ENCODE assay signal across 9 cellular contexts in genomic region chr10:91597397-91597881, GRCh38. TPM values are rescaled to one million over a fixed set of nuclear protein-coding genes. Genes with fewer than 3 reads are reported as not detected.
DNase-seq lines count a peak whose midpoint lies in the region; ATAC-seq and TF ChIP-seq lines count a peak whose summit lies in the region.
"Had no signal": no experiment of that assay in that cellular context is flagged by ENCODE, and none has a peak within 500 bp of the region (broad histone marks: within the 10 kb centered on the region; RNA-seq: fewer than 3 reads in every experiment).

No MANE protein-coding gene starts in this region.

- peak; percentile 32 for DNase-seq in HuH-7.5 (ENCODE audit: low spot score)
- no peak for DNase-seq in Right ventricle myocardium superior
- DNase-seq in skeletal muscle cell (ENCODE audit: low read depth), result peak; percentile 53
- no peak for DNase-seq in NCI-H2029 (lab: John Stamatoyannopoulos, UW)
- DNase-seq: activated effector memory CD4-positive, alpha-beta T cell treated with Interleukin-2 at 50 U/mL for 16 hours had no signal

- intact Hi-C loops in Right ventricle myocardium superior (cut with DNase I), result no loop called here

- no peak overlapping the region for H3K4me3 ChIP-seq in skeletal muscle cell (ENCODE audit: low read depth, low read length)

- ATAC-seq in SK-N-SH treated with all-trans-retinoic acid at 6 μM for 48 hours (peak; percentile 60), Right ventricle myocardium superior (ENCODE audit: poor library complexity) (peak; percentile 39), HG02938 (IDR thresholded peaks at IDR 0.05; ENCODE audit: unreplicated experiment) (no peak), HG03521 (IDR thresholded peaks at IDR 0.05; ENCODE audit: unreplicated experiment) (no peak), GM21737 (IDR thresholded peaks at IDR 0.05; ENCODE audit: unreplicated experiment) (no peak)

TF ChIP-seq in SK-N-SH treated with all-trans-retinoic acid at 6 μM for 48 hours, 23 proteins besides CTCF, POLR2A, EP300 and RAD21:
- no peak for TF ChIP-seq CSDC2 (CRISPR knock-in tag; IDR thresholded peaks at IDR 0.05)
- TF ChIP-seq CSRNP3 (CRISPR knock-in tag; IDR thresholded peaks at IDR 0.05), result no peak
- no peak for TF ChIP-seq TCF4 (CRISPR knock-in tag; IDR thresholded peaks at IDR 0.05; ENCODE audit: borderline replicate concordance)
- TF ChIP-seq POU6F1 (CRISPR knock-in tag; IDR thresholded peaks at IDR 0.05; ENCODE audit: borderline replicate concordance, low read depth), result no peak
- no peak for TF ChIP-seq ESRRG (CRISPR knock-in tag; IDR thresholded peaks at IDR 0.05)
- TF ChIP-seq ARNTL (CRISPR knock-in tag; IDR thresholded peaks at IDR 0.05; ENCODE audit: borderline replicate concordance, low read depth), result no peak
- TF ChIP-seq, protein P1, sequence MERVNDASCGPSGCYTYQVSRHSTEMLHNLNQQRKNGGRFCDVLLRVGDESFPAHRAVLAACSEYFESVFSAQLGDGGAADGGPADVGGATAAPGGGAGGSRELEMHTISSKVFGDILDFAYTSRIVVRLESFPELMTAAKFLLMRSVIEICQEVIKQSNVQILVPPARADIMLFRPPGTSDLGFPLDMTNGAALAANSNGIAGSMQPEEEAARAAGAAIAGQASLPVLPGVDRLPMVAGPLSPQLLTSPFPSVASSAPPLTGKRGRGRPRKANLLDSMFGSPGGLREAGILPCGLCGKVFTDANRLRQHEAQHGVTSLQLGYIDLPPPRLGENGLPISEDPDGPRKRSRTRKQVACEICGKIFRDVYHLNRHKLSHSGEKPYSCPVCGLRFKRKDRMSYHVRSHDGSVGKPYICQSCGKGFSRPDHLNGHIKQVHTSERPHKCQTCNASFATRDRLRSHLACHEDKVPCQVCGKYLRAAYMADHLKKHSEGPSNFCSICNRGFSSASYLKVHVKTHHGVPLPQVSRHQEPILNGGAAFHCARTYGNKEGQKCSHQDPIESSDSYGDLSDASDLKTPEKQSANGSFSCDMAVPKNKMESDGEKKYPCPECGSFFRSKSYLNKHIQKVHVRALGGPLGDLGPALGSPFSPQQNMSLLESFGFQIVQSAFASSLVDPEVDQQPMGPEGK (CRISPR knock-in tag; IDR thresholded peaks at IDR 0.05; ENCODE audit: borderline replicate concordance), result no peak
- TF ChIP-seq ZFP3 (CRISPR knock-in tag; IDR thresholded peaks at IDR 0.05), result no peak
- no peak for TF ChIP-seq OSR1 (CRISPR knock-in tag; IDR thresholded peaks at IDR 0.05)
- TF ChIP-seq TSHZ2 (CRISPR knock-in tag; IDR thresholded peaks at IDR 0.05), result no peak
- TF ChIP-seq TOX (CRISPR knock-in tag; IDR thresholded peaks at IDR 0.05; ENCODE audit: borderline replicate concordance), result no peak
- TF ChIP-seq, protein P2, sequence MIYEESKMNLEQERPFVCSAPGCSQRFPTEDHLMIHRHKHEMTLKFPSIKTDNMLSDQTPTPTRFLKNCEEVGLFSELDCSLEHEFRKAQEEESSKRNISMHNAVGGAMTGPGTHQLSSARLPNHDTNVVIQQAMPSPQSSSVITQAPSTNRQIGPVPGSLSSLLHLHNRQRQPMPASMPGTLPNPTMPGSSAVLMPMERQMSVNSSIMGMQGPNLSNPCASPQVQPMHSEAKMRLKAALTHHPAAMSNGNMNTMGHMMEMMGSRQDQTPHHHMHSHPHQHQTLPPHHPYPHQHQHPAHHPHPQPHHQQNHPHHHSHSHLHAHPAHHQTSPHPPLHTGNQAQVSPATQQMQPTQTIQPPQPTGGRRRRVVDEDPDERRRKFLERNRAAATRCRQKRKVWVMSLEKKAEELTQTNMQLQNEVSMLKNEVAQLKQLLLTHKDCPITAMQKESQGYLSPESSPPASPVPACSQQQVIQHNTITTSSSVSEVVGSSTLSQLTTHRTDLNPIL (CRISPR knock-in tag; IDR thresholded peaks at IDR 0.05; ENCODE audit: low read depth), result no peak
- TF ChIP-seq PPARA (CRISPR knock-in tag; IDR thresholded peaks at IDR 0.05; ENCODE audit: borderline replicate concordance), result no peak
TF ChIP-seq in SK-N-SH treated with all-trans-retinoic acid at 6 μM for 48 hours: peak in this region for 0.

RNA-seq across cellular contexts. Expression of gene PPP1R3C, which starts 35.4 kb away (rescaled TPM):
- total RNA-seq in Right ventricle myocardium superior, result 135 TPM

Comparison
In these comparisons a context has a peak if more than half of its experiments do, and no peak if none do; other contexts are left out.
1. DNase-seq: peak in HuH-7.5 (single experiment) and skeletal muscle cell (single experiment); none in Right ventricle myocardium superior (single experiment) and NCI-H2029 (single experiment).
2. ATAC-seq: peak in SK-N-SH treated with all-trans-retinoic acid at 6 μM for 48 hours (single experiment) and Right ventricle myocardium superior (single experiment); none in HG02938 (single experiment), HG03521 (single experiment) and GM21737 (single experiment).